In genomic region chr18:7116001-7116831, GRCh38 we compare ENCODE assay signal across 8 cellular contexts. TPM values are rescaled to one million over a fixed set of nuclear protein-coding genes. Genes with fewer than 3 reads are reported as not detected.
DNase-seq lines count a peak whose midpoint lies in the region; ATAC-seq, FAIRE-seq and TF ChIP-seq lines count a peak whose summit lies in the region.

No MANE protein-coding gene starts in this region.

- no peak for TF ChIP-seq POLR2A in right lobe of liver (IDR thresholded peaks at IDR 0.05)
- TF ChIP-seq POLR2A in upper lobe of left lung (IDR thresholded peaks at IDR 0.05), result no peak

- H3K36me3 Mint-ChIP-seq in activated naive CD4-positive, alpha-beta T cell treated with anti-CD3 and anti-CD28 coated beads, Interleukin-2, amount 50 U/mL, for 24 hours, result no peaks in the 10 kb centered on the region
- H3K36me3 Mint-ChIP-seq in activated naive CD4-positive, alpha-beta T cell treated with anti-CD3 and anti-CD28 coated beads, Interleukin-2, amount 50 U/mL, for 72 hours, result peaks cover 8 to 17% of the 10 kb centered on the region in 2 donors

- H3K4me1 ChIP-seq in right lobe of liver, result peaks cover 0 to 14% (median 0%) of the 10 kb centered on the region in 4 donors
- peaks cover 17 to 24% (median 18%) of the 10 kb centered on the region in 4 donors for H3K4me1 ChIP-seq in upper lobe of left lung

- H3K27ac ChIP-seq in right lobe of liver, result no peak overlapping the region
- H3K27ac ChIP-seq in upper lobe of left lung, result no peak overlapping the region

- peaks cover 12% of the 10 kb centered on the region for H3K4me1 Mint-ChIP-seq in activated naive CD4-positive, alpha-beta T cell treated with anti-CD3 and anti-CD28 coated beads, Interleukin-2, amount 50 U/mL, for 24 hours

- TF ChIP-seq CTCF in astrocyte of the spinal cord (IDR thresholded peaks at IDR 0.05; ENCODE audit: low read depth, low read length) (no peak), right lobe of liver (IDR thresholded peaks at IDR 0.05) (no peak), upper lobe of left lung (IDR thresholded peaks at IDR 0.05) (no peak), D721Med (IDR thresholded peaks at IDR 0.05; ENCODE audit: insufficient read depth, missing control alignments) (no peak)

- H3K9me3 Mint-ChIP-seq in activated naive CD4-positive, alpha-beta T cell treated with anti-CD3 and anti-CD28 coated beads, Interleukin-2, amount 50 U/mL, for 24 hours, result no peaks in the 10 kb centered on the region
- peaks cover 0 to 3% of the 10 kb centered on the region in 2 donors for H3K9me3 Mint-ChIP-seq in activated naive CD4-positive, alpha-beta T cell treated with anti-CD3 and anti-CD28 coated beads, Interleukin-2, amount 50 U/mL, for 72 hours

- peaks cover 34% of the 10 kb centered on the region for H3K27me3 Mint-ChIP-seq in activated naive CD4-positive, alpha-beta T cell treated with anti-CD3 and anti-CD28 coated beads, Interleukin-2, amount 50 U/mL, for 24 hours

- FAIRE-seq in D721Med (lab: Jason Lieb, UNC), result no peak

- H3K27me3 ChIP-seq in right lobe of liver, result peaks cover 0 to 15% of the 10 kb centered on the region in 2 donors
- peaks cover 0 to 28% (median 9%) of the 10 kb centered on the region in 4 donors for H3K27me3 ChIP-seq in upper lobe of left lung

- 5% methylated on average over 21 of the region's 25 CpGs for WGBS in right lobe of liver (ENCODE audit: insufficient coverage, low coverage, low lambda C conversion rate, missing lambda C conversion rate)
- WGBS in upper lobe of left lung, 2 donors, result 6 to 7% methylated on average over 24 to 25 of the region's 25 CpGs

- no peak for ATAC-seq in activated naive CD4-positive, alpha-beta T cell treated with anti-CD3 and anti-CD28 coated beads, Interleukin-2, amount 50 U/mL, for 72 hours
- ATAC-seq in right lobe of liver (no peak), upper lobe of left lung (ENCODE audit: low FRiP score in 2 of 2) (no peak)

- peak overlapping the region; percentile 26 for H3K4me3 Mint-ChIP-seq in activated naive CD4-positive, alpha-beta T cell treated with anti-CD3 and anti-CD28 coated beads, Interleukin-2, amount 50 U/mL, for 24 hours

- H3K27ac Mint-ChIP-seq in activated naive CD4-positive, alpha-beta T cell treated with anti-CD3 and anti-CD28 coated beads, Interleukin-2, amount 50 U/mL, for 24 hours, result no peak overlapping the region
- H3K27ac Mint-ChIP-seq in activated naive CD4-positive, alpha-beta T cell treated with anti-CD3 and anti-CD28 coated beads, Interleukin-2, amount 50 U/mL, for 72 hours, result no peak overlapping the region

- in situ Hi-C loops in astrocyte of the spinal cord (cut with HindIII; ENCODE audit: low sequenced_read_pairs), result no loop called here

- no peak for TF ChIP-seq EP300 in upper lobe of left lung (IDR thresholded peaks at IDR 0.05)

- H3K4me3 ChIP-seq in astrocyte of the spinal cord (ENCODE audit: low read depth, low read length), result peak overlapping the region; percentile 47
- H3K4me3 ChIP-seq in right lobe of liver, result peak overlapping the region in 2 of 3 donors; percentile 18 to 40
- peak overlapping the region in 3 of 4 donors; percentile 34 to 51 (median 47) for H3K4me3 ChIP-seq in upper lobe of left lung

- H3K36me3 ChIP-seq in right lobe of liver (no peaks in the 10 kb centered on the region), upper lobe of left lung (no peaks in the 10 kb centered on the region)

- H3K9me3 ChIP-seq in right lobe of liver, result no peaks in the 10 kb centered on the region
- no peaks in the 10 kb centered on the region for H3K9me3 ChIP-seq in upper lobe of left lung

- intact Hi-C loops in right lobe of liver (cut with DNase I), result no loop called here
- intact Hi-C loops in posterior vena cava (cut with DNase I), result no loop called here

- DNase-seq in activated naive CD4-positive, alpha-beta T cell treated with anti-CD3 and anti-CD28 coated beads, Interleukin-2, amount 50 U/mL, for 72 hours (ENCODE audit: low spot score in 2 of 2), result no peak
- peak; percentile 33 for DNase-seq in astrocyte of the spinal cord (ENCODE audit: low read depth, low spot score)
- DNase-seq in right lobe of liver, result no peak
- DNase-seq in upper lobe of left lung, result no peak
- no peak for DNase-seq in D721Med (ENCODE audit: insufficient read length, low spot score)
- DNase-seq in posterior vena cava (ENCODE audit: low spot score), result no peak
- DNase-seq in 8988T, result no peak

RNA-seq across cellular contexts. Expression of gene LAMA1, which starts 1.4 kb away (rescaled TPM):
- not detected for total RNA-seq in activated naive CD4-positive, alpha-beta T cell treated with anti-CD3 and anti-CD28 coated beads, Interleukin-2, amount 50 U/mL, for 72 hours
- total RNA-seq in right lobe of liver (under 1 TPM; 0.06 to 0.56 (median 0.29) TPM), upper lobe of left lung (1 to 10 TPM in 5 of 6 donors, under 1 TPM in 1; 0.89 to 3.1 (median 1.5) TPM), posterior vena cava (1 to 10 TPM; 1.8 to 4.0 TPM)
